In genomic region chr5:179777909-179778308, GRCh38 we compare ENCODE assay signal across 20 cellular contexts. TPM values are rescaled to one million over a fixed set of nuclear protein-coding genes. Genes with fewer than 3 reads are reported as not detected.
DNase-seq lines count a peak whose midpoint lies in the region; ATAC-seq and TF ChIP-seq lines count a peak whose summit lies in the region.
"Had no signal": no experiment of that assay in that cellular context is flagged by ENCODE, and none has a peak within 500 bp of the region (broad histone marks: within the 10 kb centered on the region; RNA-seq: fewer than 3 reads in every experiment).

No MANE protein-coding gene starts in this region.

- no peak overlapping the region for H2AK5ac ChIP-seq in trophoblast cell (ENCODE audit: low read length)

- DNase-seq in activated naive CD8-positive, alpha-beta T cell treated with anti-CD3 and anti-CD28 coated beads, Interleukin-2, amount 50 U/mL, for 24 hours: no peak
- no peak for DNase-seq in activated naive CD8-positive, alpha-beta T cell treated with anti-CD3 and anti-CD28 coated beads for 36 hours
- DNase-seq in LNCaP clone FGC (ENCODE audit: low read depth): peak; percentile 80
- DNase-seq in effector memory CD8-positive, alpha-beta T cell: no peak
- peak; percentile 33 to 69 for DNase-seq in trophoblast cell
- DNase-seq in AG08396 (ENCODE audit: low spot score): no peak
- no peak for DNase-seq in effector memory CD4-positive, alpha-beta T cell
- DNase-seq in AG20443 (ENCODE audit: low spot score): no peak
- DNase-seq: activated CD4-positive, alpha-beta T cell treated with anti-CD3 and anti-CD28 coated beads, Interleukin-2, amount 50 U/mL, for 48 hours; CD8-positive, alpha-beta memory T cell; DND-41; naive B cell; NCI-H1930; NCI-H446; NK-92 treated with Interleukin-12 subunit alpha and Interleukin-12 subunit beta, amount 100 ng/mL, for 24 hours; T-cell; thyroid gland had no signal

- no peak overlapping the region for H4K12ac ChIP-seq in trophoblast cell (ENCODE audit: low read depth, low read length)

- H3K4me3 Mint-ChIP-seq in activated naive CD8-positive, alpha-beta T cell treated with anti-CD3 and anti-CD28 coated beads, Interleukin-2, amount 50 U/mL, for 24 hours: no peak overlapping the region
- H3K4me3 Mint-ChIP-seq in activated naive CD8-positive, alpha-beta T cell treated with anti-CD3 and anti-CD28 coated beads for 36 hours: no peak overlapping the region
- no peak overlapping the region for H3K4me3 Mint-ChIP-seq in effector memory CD8-positive, alpha-beta T cell
- H3K4me3 Mint-ChIP-seq: CD8-positive, alpha-beta memory T cell; naive B cell; T-cell had no signal

- no peak for ATAC-seq in activated naive CD8-positive, alpha-beta T cell treated with anti-CD3 and anti-CD28 coated beads, Interleukin-2, amount 50 U/mL, for 24 hours
- no peak for ATAC-seq in effector memory CD8-positive, alpha-beta T cell (replicated peaks)
- ATAC-seq: psoas muscle, T-cell had no signal

- H3K27me3 Mint-ChIP-seq in activated naive CD8-positive, alpha-beta T cell treated with anti-CD3 and anti-CD28 coated beads, Interleukin-2, amount 50 U/mL, for 24 hours: no peaks in the 10 kb centered on the region
- H3K27me3 Mint-ChIP-seq in activated naive CD8-positive, alpha-beta T cell treated with anti-CD3 and anti-CD28 coated beads for 36 hours: no peaks in the 10 kb centered on the region
- no peaks in the 10 kb centered on the region for H3K27me3 Mint-ChIP-seq in effector memory CD8-positive, alpha-beta T cell
- H3K27me3 Mint-ChIP-seq: naive B cell, T-cell had no signal

- peaks cover 35 to 49% of the 10 kb centered on the region in 2 experiments for H3K36me3 ChIP-seq in trophoblast cell (ENCODE audit: control insufficient read depth in 1 of 2, insufficient read depth in 2 of 2, low read length in 2 of 2)
- peaks cover 59% of the 10 kb centered on the region for H3K36me3 ChIP-seq in effector memory CD4-positive, alpha-beta T cell (ENCODE audit: control insufficient read depth, insufficient read depth, low read length)

- H2BK5ac ChIP-seq in trophoblast cell (ENCODE audit: low read depth, low read length, poor library complexity): peak overlapping the region; percentile 42

- peaks cover 12% of the 10 kb centered on the region for H3K36me3 Mint-ChIP-seq in activated naive CD8-positive, alpha-beta T cell treated with anti-CD3 and anti-CD28 coated beads, Interleukin-2, amount 50 U/mL, for 24 hours (ENCODE audit: low read depth)
- H3K36me3 Mint-ChIP-seq in activated naive CD8-positive, alpha-beta T cell treated with anti-CD3 and anti-CD28 coated beads for 36 hours: peaks cover 7% of the 10 kb centered on the region
- peaks cover 19% of the 10 kb centered on the region for H3K36me3 Mint-ChIP-seq in effector memory CD8-positive, alpha-beta T cell (ENCODE audit: insufficient read depth)

- peak; percentile 22; the same call in 1 of the 2 replicates for TF ChIP-seq CTCF in LNCaP clone FGC (IDR thresholded peaks at IDR 0.05; ENCODE audit: control insufficient read depth, extremely low read depth, insufficient read depth)

- no peaks in the 10 kb centered on the region for H3K79me2 ChIP-seq in trophoblast cell (ENCODE audit: control insufficient read depth, insufficient read depth, low read length, poor library complexity)

- peaks cover 11 to 20% of the 10 kb centered on the region in 2 experiments for H3K4me1 ChIP-seq in trophoblast cell (ENCODE audit: control insufficient read depth in 1 of 2, insufficient read depth in 2 of 2, low read length in 2 of 2)
- no peaks in the 10 kb centered on the region for H3K4me1 ChIP-seq in effector memory CD4-positive, alpha-beta T cell (ENCODE audit: control insufficient read depth, insufficient read depth, low read length, poor library complexity, severe bottlenecking)
- H3K4me1 ChIP-seq: psoas muscle, thyroid gland had no signal

- H3K18ac ChIP-seq in trophoblast cell (ENCODE audit: low read length): no peak overlapping the region

- no peak overlapping the region for H3K9ac ChIP-seq in trophoblast cell (ENCODE audit: low read length)

- no peaks in the 10 kb centered on the region for H3K4me1 Mint-ChIP-seq in activated naive CD8-positive, alpha-beta T cell treated with anti-CD3 and anti-CD28 coated beads, Interleukin-2, amount 50 U/mL, for 24 hours
- H3K4me1 Mint-ChIP-seq in activated naive CD8-positive, alpha-beta T cell treated with anti-CD3 and anti-CD28 coated beads for 36 hours: no peaks in the 10 kb centered on the region
- H3K4me1 Mint-ChIP-seq in effector memory CD8-positive, alpha-beta T cell (ENCODE audit: low read depth in 2 of 2): peaks cover 0 to 5% of the 10 kb centered on the region in 2 donors
- H3K4me1 Mint-ChIP-seq: CD8-positive, alpha-beta memory T cell; T-cell had no signal

- no peak overlapping the region for H3K23ac ChIP-seq in trophoblast cell (ENCODE audit: low read length)

- H2BK12ac ChIP-seq in trophoblast cell (ENCODE audit: low read length): no peak overlapping the region

- no peak overlapping the region for H3K4ac ChIP-seq in trophoblast cell (ENCODE audit: low read depth, low read length)

- no peak overlapping the region for H3K14ac ChIP-seq in trophoblast cell (ENCODE audit: low read length)

- H3K9me3 ChIP-seq in trophoblast cell (ENCODE audit: insufficient read depth, low read depth, low read length): no peaks in the 10 kb centered on the region
- H3K9me3 ChIP-seq in effector memory CD4-positive, alpha-beta T cell (ENCODE audit: control insufficient read depth, low read length): no peaks in the 10 kb centered on the region
- H3K9me3 ChIP-seq: psoas muscle, thyroid gland had no signal

- H3K79me1 ChIP-seq in trophoblast cell (ENCODE audit: low read length): no peaks in the 10 kb centered on the region

- no peak overlapping the region for H3K4me2 ChIP-seq in trophoblast cell (ENCODE audit: low read length)

- no peak overlapping the region for H2BK120ac ChIP-seq in trophoblast cell (ENCODE audit: insufficient read depth, low read length, poor library complexity)

- WGBS in trophoblast cell (ENCODE audit: extremely low coverage, insufficient coverage, insufficient read length): no CpG with 5 or more reads among the region's 9 CpGs

- peak overlapping the region; percentile 66 for H3K27ac ChIP-seq in trophoblast cell (ENCODE audit: low read depth, low read length)
- no peak overlapping the region for H3K27ac ChIP-seq in effector memory CD4-positive, alpha-beta T cell (ENCODE audit: insufficient read depth, low read length, poor library complexity, severe bottlenecking)
- H3K27ac ChIP-seq: psoas muscle, thyroid gland had no signal

- H2AFZ ChIP-seq in trophoblast cell (ENCODE audit: insufficient read depth, low read length, poor library complexity): no peak overlapping the region

- no peaks in the 10 kb centered on the region for H3K9me3 Mint-ChIP-seq in activated naive CD8-positive, alpha-beta T cell treated with anti-CD3 and anti-CD28 coated beads, Interleukin-2, amount 50 U/mL, for 24 hours
- no peaks in the 10 kb centered on the region for H3K9me3 Mint-ChIP-seq in activated naive CD8-positive, alpha-beta T cell treated with anti-CD3 and anti-CD28 coated beads for 36 hours
- H3K9me3 Mint-ChIP-seq in effector memory CD8-positive, alpha-beta T cell: no peaks in the 10 kb centered on the region
- H3K9me3 Mint-ChIP-seq: CD8-positive, alpha-beta memory T cell; T-cell had no signal

- H3K4me3 ChIP-seq in LNCaP clone FGC (ENCODE audit: low read depth, low read length) (no peak overlapping the region), trophoblast cell (ENCODE audit: low read depth, low read length) (no peak overlapping the region)
- H3K4me3 ChIP-seq in effector memory CD4-positive, alpha-beta T cell (ENCODE audit: insufficient read depth, low read depth, low read length, poor library complexity, severe bottlenecking): no peak overlapping the region
- H3K4me3 ChIP-seq: psoas muscle, thyroid gland had no signal

- H4K8ac ChIP-seq in trophoblast cell (ENCODE audit: low read depth, low read length): no peak overlapping the region

- H4K91ac ChIP-seq in trophoblast cell (ENCODE audit: low read depth, low read length): no peak overlapping the region

- H3K27me3 ChIP-seq in trophoblast cell (ENCODE audit: insufficient read depth, low read length): no peaks in the 10 kb centered on the region
- H3K27me3 ChIP-seq in effector memory CD4-positive, alpha-beta T cell (replicated peaks; ENCODE audit: control insufficient read depth, insufficient read depth, low read length, poor library complexity, severe bottlenecking): no peaks in the 10 kb centered on the region
- H3K27me3 ChIP-seq: thyroid gland had no signal

- peak overlapping the region; percentile 62 for H3K27ac Mint-ChIP-seq in activated naive CD8-positive, alpha-beta T cell treated with anti-CD3 and anti-CD28 coated beads, Interleukin-2, amount 50 U/mL, for 24 hours
- no peak overlapping the region for H3K27ac Mint-ChIP-seq in activated naive CD8-positive, alpha-beta T cell treated with anti-CD3 and anti-CD28 coated beads for 36 hours
- H3K27ac Mint-ChIP-seq in effector memory CD8-positive, alpha-beta T cell: peak overlapping the region; percentile 72 to 78
- H3K27ac Mint-ChIP-seq: T-cell had no signal

RNA-seq across cellular contexts. Expression of gene LTC4S, which starts 15.9 kb away (rescaled TPM):
- under 1 TPM in 1 of 2 experiments, not detected in 1; 0.29 TPM for total RNA-seq in activated naive CD8-positive, alpha-beta T cell treated with anti-CD3 and anti-CD28 coated beads for 36 hours
- polyA plus RNA-seq in trophoblast cell (2013): 2.2 and 2.5 TPM in 2 replicates
- total RNA-seq: H4, M059J had no signal

RNA-seq across cellular contexts. Expression of gene MGAT4B, which starts 28.8 kb away (rescaled TPM):
- 10 to 100 TPM; 67.9 to 71.5 TPM for total RNA-seq in activated naive CD8-positive, alpha-beta T cell treated with anti-CD3 and anti-CD28 coated beads for 36 hours
- polyA plus RNA-seq in trophoblast cell (2013): 113 and 116 TPM in 2 replicates

RNA-seq across cellular contexts. Expression of gene SQSTM1, which starts 42.8 kb away (rescaled TPM):
- 100 to 1,000 TPM; 111 to 117 TPM for total RNA-seq in activated naive CD8-positive, alpha-beta T cell treated with anti-CD3 and anti-CD28 coated beads for 36 hours
- polyA plus RNA-seq in trophoblast cell (2013): 253 and 279 TPM in 2 replicates

RNA-seq across cellular contexts. Expression of gene MAML1, which starts 45.3 kb away (rescaled TPM):
- 10 to 100 TPM; 24.1 to 24.2 TPM for total RNA-seq in activated naive CD8-positive, alpha-beta T cell treated with anti-CD3 and anti-CD28 coated beads for 36 hours
- 26.2 and 29.3 TPM in 2 replicates for polyA plus RNA-seq in trophoblast cell (2013)

Comparison
In these comparisons a context has a peak if more than half of its experiments do, and no peak if none do; other contexts are left out.
1. DNase-seq: peak in LNCaP clone FGC (single experiment) and trophoblast cell (2 of 2); none in activated naive CD8-positive, alpha-beta T cell treated with anti-CD3 and anti-CD28 coated beads, Interleukin-2, amount 50 U/mL, for 24 hours (single experiment), activated naive CD8-positive, alpha-beta T cell treated with anti-CD3 and anti-CD28 coated beads for 36 hours (single experiment), effector memory CD8-positive, alpha-beta T cell (0 of 3), AG08396 (single experiment), effector memory CD4-positive, alpha-beta T cell (0 of 3) and AG20443 (single experiment).